19 cellular contexts compared by ENCODE assay signal in the genomic region with DNA sequence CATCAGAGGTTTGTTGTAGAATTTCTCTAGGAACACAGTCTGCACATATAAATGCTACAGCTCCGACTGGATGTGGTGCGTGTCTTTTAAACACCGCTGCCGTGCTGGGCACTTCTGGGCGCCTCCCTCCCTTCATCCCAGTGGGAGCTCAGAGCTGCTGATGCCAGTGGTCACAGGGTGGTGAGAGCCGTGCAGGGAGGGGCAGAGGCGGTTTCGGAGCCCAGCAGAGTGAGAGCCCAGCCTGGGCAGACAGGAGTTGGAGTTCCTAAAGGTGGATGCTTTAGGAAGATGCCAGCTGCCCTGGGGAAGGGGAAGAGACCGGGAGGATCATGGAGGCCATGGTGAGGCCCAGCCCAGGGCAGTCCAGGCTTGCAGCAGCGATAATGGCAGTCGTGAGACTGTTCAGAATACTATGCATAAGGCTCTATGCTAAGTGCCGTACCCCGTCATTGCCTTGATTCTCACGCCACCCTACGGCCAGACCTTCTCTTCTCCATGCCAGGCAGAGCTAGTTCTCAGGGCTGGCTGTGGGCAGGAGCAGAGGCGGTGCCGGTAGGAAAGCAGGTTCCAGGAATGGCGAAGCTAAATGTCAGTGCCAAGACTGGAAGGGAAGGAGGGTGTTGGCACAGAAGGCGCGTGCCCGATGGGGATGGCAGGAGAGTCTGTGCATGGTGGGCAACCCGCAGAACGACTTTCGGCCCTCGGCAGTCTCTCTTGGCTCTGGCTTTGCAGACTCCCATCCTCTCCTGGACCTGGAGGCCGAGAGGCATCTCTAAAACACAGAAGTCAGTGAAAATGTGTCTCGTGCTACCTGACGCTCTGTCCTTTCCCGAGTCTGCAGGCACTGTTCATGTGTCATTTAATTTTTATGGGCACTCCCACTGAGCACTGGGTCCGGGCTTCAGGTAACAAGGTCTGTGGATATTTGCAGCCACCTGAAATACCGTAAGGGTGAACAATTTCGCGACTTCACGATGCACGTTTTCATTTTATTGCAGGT.
"Had no signal": no experiment of that assay in that cellular context is flagged by ENCODE, and none has a peak within 500 bp of the region (broad histone marks: within the 10 kb centered on the region; RNA-seq: fewer than 3 reads in every experiment).

No MANE protein-coding gene starts in this region.

- H2AFZ ChIP-seq: hepatocyte had no signal

- FAIRE-seq: bronchial epithelial cell, islet of Langerhans had no signal

- H3K27ac ChIP-seq: dorsolateral prefrontal cortex, foreskin keratinocyte, hepatocyte, thyroid gland, uterus had no signal

- H3K27me3 ChIP-seq: dorsolateral prefrontal cortex, foreskin keratinocyte, hepatocyte, thyroid gland, uterus had no signal

- H3K36me3 ChIP-seq: thyroid gland, uterus had no signal

- H3K9me3 ChIP-seq: thyroid gland, uterus had no signal

- H3K4me3 ChIP-seq: dorsolateral prefrontal cortex, hepatocyte, lung, thyroid gland, uterus had no signal

- DNase-seq: activated CD4-positive, alpha-beta T cell treated with anti-CD3 and anti-CD28 coated beads for 36 hours; activated CD8-positive, alpha-beta T cell treated with anti-CD3 and anti-CD28 coated beads for 36 hours; activated gamma-delta T cell; foreskin keratinocyte; left colon; nucleus accumbens; retina; stimulated activated CD4-positive, alpha-beta T cell treated with anti-CD3 and anti-CD28 coated beads, Interleukin-12 subunit alpha, Interleukin-12 subunit beta, amount 100 ng/mL, for 4 hours; stimulated activated CD4-positive, alpha-beta T cell treated with anti-CD3 and anti-CD28 coated beads, Interleukin-1b, Interleukin-23, amount 100 ng/mL, for 48 hours; stimulated activated CD8-positive, alpha-beta memory T cell treated with anti-CD3 and anti-CD28 coated beads, Interleukin-4, amount 100 ng/mL, for 48 hours; stimulated activated naive CD4-positive, alpha-beta T cell; thyroid gland; uterus had no signal

- H3K4me2 ChIP-seq: hepatocyte had no signal

- ATAC-seq: activated CD4-positive, alpha-beta T cell treated with anti-CD3 and anti-CD28 coated beads for 36 hours; activated CD8-positive, alpha-beta T cell treated with anti-CD3 and anti-CD28 coated beads for 36 hours; foreskin keratinocyte; left colon; natural killer cell treated with Interleukin-12 subunit alpha and Interleukin-12 subunit beta and Interleukin-15 and Interleukin-18, amount 100 ng/mL, for 72 hours had no signal

- H3K4me1 ChIP-seq: foreskin keratinocyte, thyroid gland, uterus had no signal
